In the genomic region with DNA sequence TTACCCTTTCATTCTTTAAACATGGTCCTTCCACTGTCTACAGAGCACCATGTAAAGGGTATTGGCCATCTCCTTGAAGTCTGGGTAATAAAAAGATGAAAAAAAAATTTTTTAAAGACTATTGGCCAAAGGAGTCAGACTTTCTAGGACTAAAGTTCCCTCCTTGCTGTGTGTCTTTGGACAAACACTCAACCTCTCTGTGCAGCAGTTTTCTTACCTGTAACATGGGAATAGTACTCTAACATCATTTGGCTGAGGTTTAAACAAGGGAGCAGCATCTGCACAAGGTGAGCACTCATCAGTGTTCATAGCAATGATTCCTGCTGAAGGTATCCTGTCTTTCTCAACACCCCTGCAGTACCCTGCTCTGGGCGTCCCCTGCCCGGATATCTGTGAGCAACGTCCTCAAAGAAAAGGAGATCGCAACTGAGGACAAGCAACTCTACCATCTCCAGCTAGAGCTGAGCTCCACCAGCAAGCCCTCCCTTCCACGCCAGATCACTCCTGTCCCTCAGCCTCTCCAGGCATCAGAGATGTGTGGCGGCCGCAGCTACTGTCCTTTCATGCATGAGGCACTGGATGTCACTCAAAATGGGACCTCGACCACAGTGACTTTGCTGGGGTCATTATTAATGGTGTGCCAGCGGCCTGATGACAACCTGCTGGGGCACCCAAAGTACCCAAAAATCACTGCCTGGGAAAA, we compare ENCODE assay signal across 1 cellular context.
TF ChIP-seq lines count a peak whose summit lies in the region.

No MANE protein-coding gene starts in this region.

TF ChIP-seq in SK-N-SH treated with all-trans-retinoic acid at 6 μM for 48 hours, 23 proteins besides CTCF, POLR2A, EP300 and RAD21 (continued from another document):
- no peak for TF ChIP-seq BACH2 (CRISPR knock-in tag; IDR thresholded peaks at IDR 0.05; ENCODE audit: borderline replicate concordance)
- no peak for TF ChIP-seq OSR1 (CRISPR knock-in tag; IDR thresholded peaks at IDR 0.05)
- TF ChIP-seq ZFP3 (CRISPR knock-in tag; IDR thresholded peaks at IDR 0.05) = no peak
- TF ChIP-seq SNAI2 (CRISPR knock-in tag; IDR thresholded peaks at IDR 0.05) = no peak
- TF ChIP-seq ZFP30 (CRISPR knock-in tag; IDR thresholded peaks at IDR 0.05) = no peak
- TF ChIP-seq, protein P1, sequence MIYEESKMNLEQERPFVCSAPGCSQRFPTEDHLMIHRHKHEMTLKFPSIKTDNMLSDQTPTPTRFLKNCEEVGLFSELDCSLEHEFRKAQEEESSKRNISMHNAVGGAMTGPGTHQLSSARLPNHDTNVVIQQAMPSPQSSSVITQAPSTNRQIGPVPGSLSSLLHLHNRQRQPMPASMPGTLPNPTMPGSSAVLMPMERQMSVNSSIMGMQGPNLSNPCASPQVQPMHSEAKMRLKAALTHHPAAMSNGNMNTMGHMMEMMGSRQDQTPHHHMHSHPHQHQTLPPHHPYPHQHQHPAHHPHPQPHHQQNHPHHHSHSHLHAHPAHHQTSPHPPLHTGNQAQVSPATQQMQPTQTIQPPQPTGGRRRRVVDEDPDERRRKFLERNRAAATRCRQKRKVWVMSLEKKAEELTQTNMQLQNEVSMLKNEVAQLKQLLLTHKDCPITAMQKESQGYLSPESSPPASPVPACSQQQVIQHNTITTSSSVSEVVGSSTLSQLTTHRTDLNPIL (CRISPR knock-in tag; IDR thresholded peaks at IDR 0.05; ENCODE audit: low read depth) = no peak
- no peak for TF ChIP-seq ZNF8 (CRISPR knock-in tag; IDR thresholded peaks at IDR 0.05)
